In genomic region chr5:87190687-87191086, GRCh38 we compare ENCODE assay signal across 17 cellular contexts.
A peak's percentile ranks its signal among the peaks of the same experiment; 100 is the strongest.
DNase-seq lines count a peak whose midpoint lies in the region; ATAC-seq lines count a peak whose summit lies in the region.
"Had no signal": no experiment of that assay in that cellular context is flagged by ENCODE, and none has a peak within 500 bp of the region (broad histone marks: within the 10 kb centered on the region; RNA-seq: fewer than 3 reads in every experiment).

No MANE protein-coding gene starts in this region.

- H3K4me1 Mint-ChIP-seq in memory B cell, result peaks cover 13% of the 10 kb centered on the region

- ATAC-seq in GM18909 (IDR thresholded peaks at IDR 0.05; ENCODE audit: poor library complexity, unreplicated experiment) (peak; percentile 64), GM21576 (IDR thresholded peaks at IDR 0.05; ENCODE audit: unreplicated experiment) (peak; percentile 73), HG03095 (IDR thresholded peaks at IDR 0.05; ENCODE audit: unreplicated experiment) (peak; percentile 49), memory B cell (ENCODE audit: low read depth) (peak; percentile 41)

- H3K27ac Mint-ChIP-seq in memory B cell, result peak overlapping the region; percentile 32

- DNase-seq in memory B cell (ENCODE audit: low spot score in 2 of 2) (no peak), SW480 (ENCODE audit: low spot score) (no peak), NCI-H345 treated with DMSO at 0.1 percent for 48 hours (lab: John Stamatoyannopoulos, UW; ENCODE audit: unreplicated experiment) (no peak)
- no peak for DNase-seq in stimulated activated CD4-positive, alpha-beta T cell treated with anti-CD3 and anti-CD28 coated beads, Interleukin-15, amount 100 ng/mL, for 24 hours
- DNase-seq: activated naive CD4-positive, alpha-beta T cell treated with anti-CD3 and anti-CD28 coated beads, Interleukin-2, amount 50 U/mL, for 16 hours; brain microvascular endothelial cell; effector memory CD4-positive, alpha-beta T cell; GOT3; KG1; mammary epithelial cell; NCI-H1436 treated with DMSO at 0.1 percent for 48 hours; NCI-H510A treated with DMSO at 0.1 percent for 48 hours; stomach had no signal

- no peaks in the 10 kb centered on the region for H3K27me3 Mint-ChIP-seq in memory B cell

- no peaks in the 10 kb centered on the region for H3K36me3 Mint-ChIP-seq in memory B cell
- H3K36me3 Mint-ChIP-seq: CD14-positive monocyte had no signal

- H3K9me3 Mint-ChIP-seq in memory B cell, result no peaks in the 10 kb centered on the region
- H3K9me3 Mint-ChIP-seq: CD14-positive monocyte had no signal

- no peak overlapping the region for H3K4me3 Mint-ChIP-seq in memory B cell
- H3K4me3 Mint-ChIP-seq: CD14-positive monocyte had no signal
